ENCODE assay signal across 16 cellular contexts in the genomic region with DNA sequence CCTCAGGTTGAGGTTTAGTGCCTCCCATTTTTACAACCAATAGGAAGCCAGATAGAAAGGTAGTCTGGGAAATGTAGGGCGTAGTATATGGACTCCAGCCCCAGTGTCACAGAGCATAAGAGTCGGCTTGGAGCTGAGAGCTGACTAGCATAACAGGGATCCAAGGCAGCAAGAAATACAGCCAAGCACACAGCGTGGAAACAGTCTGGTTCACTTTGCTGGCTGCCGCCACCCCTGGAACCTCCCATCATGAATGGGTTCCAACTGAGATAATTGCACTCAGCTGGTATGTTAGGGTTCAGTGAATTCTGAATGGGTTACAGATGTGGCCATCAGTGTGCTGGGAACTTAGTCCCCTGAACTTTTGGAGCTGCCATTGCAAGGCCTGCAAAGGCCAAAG.
DNase-seq lines count a peak whose midpoint lies in the region; ATAC-seq and TF ChIP-seq lines count a peak whose summit lies in the region.
"Had no signal": no experiment of that assay in that cellular context is flagged by ENCODE, and none has a peak within 500 bp of the region (broad histone marks: within the 10 kb centered on the region; RNA-seq: fewer than 3 reads in every experiment).

No MANE protein-coding gene starts in this region.

- peaks cover 18% of the 10 kb centered on the region for H3K36me3 Mint-ChIP-seq in endodermal cell (ENCODE audit: low read depth)
- H3K36me3 Mint-ChIP-seq in activated CD4-positive, alpha-beta T cell treated with anti-CD3 and anti-CD28 coated beads, Interleukin-2, amount 10 ng/mL, durations not matched to agents 24 days and 14 days (ENCODE audit: low read depth) = peaks cover 23% of the 10 kb centered on the region

- no peaks in the 10 kb centered on the region for H3K27me3 Mint-ChIP-seq in endodermal cell (ENCODE audit: insufficient read depth)
- no peaks in the 10 kb centered on the region for H3K27me3 Mint-ChIP-seq in activated CD4-positive, alpha-beta T cell treated with anti-CD3 and anti-CD28 coated beads, Interleukin-2, amount 10 ng/mL, durations not matched to agents 24 days and 14 days
- H3K27me3 Mint-ChIP-seq: activated CD4-positive, alpha-beta memory T cell treated with anti-CD3 and anti-CD28 coated beads for 36 hours had no signal

- H3K79me2 ChIP-seq in PC-3 (ENCODE audit: low read length) = no peaks in the 10 kb centered on the region

- DNase-seq in AG20443 (ENCODE audit: low spot score) (peak; percentile 51), endodermal cell (peak; percentile 52), mucosa of descending colon (no peak), GDM1 (lab: John Stamatoyannopoulos, UW) (no peak), PC-3 (no peak)
- no peak for DNase-seq in activated CD4-positive, alpha-beta T cell treated with anti-CD3 and anti-CD28 coated beads, Interleukin-2, amount 10 ng/mL, durations not matched to agents 24 days and 14 days
- DNase-seq: activated CD4-positive, alpha-beta memory T cell treated with anti-CD3 and anti-CD28 coated beads for 36 hours; DMS79; immature natural killer cell; SK-N-SH had no signal

- CTCF ChIA-PET in HEK293 (lab: Yijun Ruan, JAX) = interaction anchor here (0.6 to 12.4 kb wide), 6 partner anchors 28 to 672 kb away, joined by 3 to 162 read pairs (median 4); no protein-coding TSS in a partner anchor
- CTCF ChIA-PET in PC-3 (lab: Charles Lee) = no interaction called here

- no peak overlapping the region for H3K4me3 ChIP-seq in HEK293 (ENCODE audit: low read depth, low read length)
- no peak overlapping the region for H3K4me3 ChIP-seq in endodermal cell (ENCODE audit: low read length)
- no peak overlapping the region for H3K4me3 ChIP-seq in mucosa of descending colon
- H3K4me3 ChIP-seq in PC-3 (ENCODE audit: low read length) = no peak overlapping the region
- H3K4me3 ChIP-seq: ascending aorta, BLaER1 had no signal

- no peaks in the 10 kb centered on the region for H3K27me3 ChIP-seq in endodermal cell (ENCODE audit: control insufficient read depth, insufficient read depth, low read length, poor library complexity, severe bottlenecking)
- H3K27me3 ChIP-seq in PC-3 (ENCODE audit: low read length) = no peaks in the 10 kb centered on the region
- H3K27me3 ChIP-seq: ascending aorta, BLaER1 had no signal

- intact Hi-C loops in mucosa of descending colon (cut with DNase I, micrococcal nuclease) = no loop called here
- intact Hi-C loops in PC-3 (cut with micrococcal nuclease) = loop anchor here (5.0 kb wide), 1 partner anchor 146 kb away; no protein-coding TSS in a partner anchor
- intact Hi-C loops in activated CD4-positive, alpha-beta T cell treated with anti-CD3 and anti-CD28 coated beads, Interleukin-2, amount 10 ng/mL, durations not matched to agents 24 days and 14 days (cut with micrococcal nuclease) = loop anchor here (5.0 to 10.0 kb wide), 2 partner anchors 81 to 894 kb away; no protein-coding TSS in a partner anchor

- peaks cover 41% of the 10 kb centered on the region for H3K4me1 Mint-ChIP-seq in endodermal cell
- peaks cover 27% of the 10 kb centered on the region for H3K4me1 Mint-ChIP-seq in activated CD4-positive, alpha-beta T cell treated with anti-CD3 and anti-CD28 coated beads, Interleukin-2, amount 10 ng/mL, durations not matched to agents 24 days and 14 days

- 94 to 95% methylated on average over 4 of the region's 4 CpGs for WGBS in endodermal cell (ENCODE audit: insufficient coverage in 1 of 2, insufficient read length in 1 of 2), 2 experiments

- H3K4me1 ChIP-seq in HEK293 (ENCODE audit: control insufficient read depth, insufficient read depth, low read length) = no peaks in the 10 kb centered on the region
- peaks cover 3% of the 10 kb centered on the region for H3K4me1 ChIP-seq in endodermal cell (ENCODE audit: control insufficient read depth, insufficient read depth, low read length)
- H3K4me1 ChIP-seq in mucosa of descending colon (ENCODE audit: low read depth) = peaks cover 4% of the 10 kb centered on the region
- no peaks in the 10 kb centered on the region for H3K4me1 ChIP-seq in PC-3 (ENCODE audit: insufficient read depth, low read length)
- H3K4me1 ChIP-seq: ascending aorta had no signal

- no peaks in the 10 kb centered on the region for H3K36me3 ChIP-seq in HEK293 (ENCODE audit: control insufficient read depth in 2 of 2, insufficient read depth in 1 of 2, low read length in 2 of 2)
- H3K36me3 ChIP-seq in endodermal cell (ENCODE audit: control insufficient read depth, insufficient read depth, low read length) = peaks cover 29% of the 10 kb centered on the region
- H3K36me3 ChIP-seq in mucosa of descending colon (ENCODE audit: low read depth) = no peaks in the 10 kb centered on the region
- H3K36me3 ChIP-seq in PC-3 (ENCODE audit: low read depth, low read length) = no peaks in the 10 kb centered on the region; the same call in 1 of the 2 replicates
- H3K36me3 ChIP-seq: ascending aorta had no signal

- H3K9ac ChIP-seq in endodermal cell (ENCODE audit: extremely low read depth, low read length, poor library complexity, severe bottlenecking) = no peak overlapping the region
- H3K9ac ChIP-seq in PC-3 (ENCODE audit: low read length) = no peak overlapping the region
- H3K9ac ChIP-seq: BLaER1, SK-N-SH had no signal

- no peaks in the 10 kb centered on the region for H4K20me1 ChIP-seq in PC-3 (ENCODE audit: low read length)
- H4K20me1 ChIP-seq: BLaER1 had no signal

- no peak for TF ChIP-seq CTCF in HEK293 (tag by site-specific recombination; IDR thresholded peaks at IDR 0.05)
- TF ChIP-seq CTCF in endodermal cell (conservative IDR thresholded peaks at IDR 0.05) = no peak
- no peak for TF ChIP-seq CTCF in mucosa of descending colon (IDR thresholded peaks at IDR 0.05)
- TF ChIP-seq CTCF in PC-3 (conservative IDR thresholded peaks at IDR 0.05; ENCODE audit: low read depth, low read length) = no peak

- H3F3A ChIP-seq in PC-3 (ENCODE audit: low read length, unreplicated experiment) = no peaks in the 10 kb centered on the region

- no peak overlapping the region for H2AFZ ChIP-seq in PC-3 (ENCODE audit: low read length)

- no peak overlapping the region for H3K27ac Mint-ChIP-seq in endodermal cell
- no peak overlapping the region for H3K27ac Mint-ChIP-seq in activated CD4-positive, alpha-beta T cell treated with anti-CD3 and anti-CD28 coated beads, Interleukin-2, amount 10 ng/mL, durations not matched to agents 24 days and 14 days
- H3K27ac Mint-ChIP-seq: activated CD4-positive, alpha-beta memory T cell treated with anti-CD3 and anti-CD28 coated beads for 36 hours; activated T-helper 1 cell treated with anti-CD3 and anti-CD28 coated beads, Interleukin-12 subunit alpha, Interleukin-12 subunit beta, Interleukin-2, Interleukin-4 antibody, amounts not matched to agents 30 ng/mL and 10 ng/mL and 1 ng/mL, durations not matched to agents 14 hours and 24 hours and 36 hours had no signal

- no peak overlapping the region for H3K4me3 Mint-ChIP-seq in endodermal cell
- H3K4me3 Mint-ChIP-seq in activated CD4-positive, alpha-beta T cell treated with anti-CD3 and anti-CD28 coated beads, Interleukin-2, amount 10 ng/mL, durations not matched to agents 24 days and 14 days = no peak overlapping the region
- H3K4me3 Mint-ChIP-seq: activated CD4-positive, alpha-beta memory T cell treated with anti-CD3 and anti-CD28 coated beads for 36 hours; activated T-helper 1 cell treated with anti-CD3 and anti-CD28 coated beads, Interleukin-12 subunit alpha, Interleukin-12 subunit beta, Interleukin-2, Interleukin-4 antibody, amounts not matched to agents 30 ng/mL and 10 ng/mL and 1 ng/mL, durations not matched to agents 14 hours and 24 hours and 36 hours; immature natural killer cell had no signal

- BruUV-seq in PC-3 (replicated peaks; lab: Mats Ljungman, UMichigan) = no TSS peak

- H3K9me3 ChIP-seq in HEK293 (ENCODE audit: control insufficient read depth, insufficient read depth, low read depth, low read length) = no peaks in the 10 kb centered on the region
- H3K9me3 ChIP-seq in endodermal cell (ENCODE audit: control insufficient read depth, low read length) = no peaks in the 10 kb centered on the region
- H3K9me3 ChIP-seq in mucosa of descending colon = no peaks in the 10 kb centered on the region
- no peaks in the 10 kb centered on the region for H3K9me3 ChIP-seq in PC-3 (ENCODE audit: low read length)
- H3K9me3 ChIP-seq: ascending aorta, BLaER1, SK-N-SH had no signal

- H3K9me2 ChIP-seq in PC-3 (replicated peaks; ENCODE audit: low read length) = no peaks in the 10 kb centered on the region
- H3K9me2 ChIP-seq: SK-N-SH had no signal

- POLR2A ChIA-PET in HEK293 (lab: Yijun Ruan, JAX) = no interaction called here
- POLR2A ChIA-PET in PC-3 (lab: Charles Lee; ENCODE audit: unreplicated experiment) = no interaction called here

- ATAC-seq in mucosa of descending colon = peak; percentile 39
- ATAC-seq in PC-3 = no peak
- ATAC-seq in HG02588 (IDR thresholded peaks at IDR 0.05; ENCODE audit: unreplicated experiment) = no peak

- H3K27ac ChIP-seq in HEK293 (ENCODE audit: extremely low read depth, low read depth, low read length) (no peak overlapping the region), endodermal cell (ENCODE audit: low read depth, low read length) (no peak overlapping the region), PC-3 (ENCODE audit: low read length) (no peak overlapping the region)
- H3K27ac ChIP-seq: ascending aorta, BLaER1, HL-60 had no signal

- H3K4me2 ChIP-seq in PC-3 (ENCODE audit: low read length) = no peak overlapping the region
- H3K4me2 ChIP-seq: BLaER1, SK-N-SH had no signal

- H3K9me3 Mint-ChIP-seq in endodermal cell = no peaks in the 10 kb centered on the region
- H3K9me3 Mint-ChIP-seq in activated CD4-positive, alpha-beta T cell treated with anti-CD3 and anti-CD28 coated beads, Interleukin-2, amount 10 ng/mL, durations not matched to agents 24 days and 14 days = no peaks in the 10 kb centered on the region
- H3K9me3 Mint-ChIP-seq: activated CD4-positive, alpha-beta memory T cell treated with anti-CD3 and anti-CD28 coated beads for 36 hours; activated T-helper 1 cell treated with anti-CD3 and anti-CD28 coated beads, Interleukin-12 subunit alpha, Interleukin-12 subunit beta, Interleukin-2, Interleukin-4 antibody, amounts not matched to agents 30 ng/mL and 10 ng/mL and 1 ng/mL, durations not matched to agents 14 hours and 24 hours and 36 hours; immature natural killer cell had no signal

TF ChIP-seq in HEK293, 187 proteins besides CTCF, POLR2A, EP300 and RAD21:
- peak; percentile 93 for TF ChIP-seq ZIC2 (tag by site-specific recombination; IDR thresholded peaks at IDR 0.05)
- no peak for TF ChIP-seq ZNF416 (tag by site-specific recombination; IDR thresholded peaks at IDR 0.05)
- no peak for TF ChIP-seq ZSCAN23 (tag by site-specific recombination; IDR thresholded peaks at IDR 0.05)
- no peak for TF ChIP-seq ZNF248 (tag by site-specific recombination; IDR thresholded peaks at IDR 0.05)
- TF ChIP-seq ZBTB8A (tag by site-specific recombination; IDR thresholded peaks at IDR 0.05) = 0 out of 2 replicates have a peak, but pooled peaks have one; percentile 21
- no peak for TF ChIP-seq MEIS1 (CRISPR knock-in tag; IDR thresholded peaks at IDR 0.05; ENCODE audit: borderline replicate concordance)
- no peak for TF ChIP-seq ZNF121 (tag by site-specific recombination; IDR thresholded peaks at IDR 0.05)

Comparison
In these comparisons a context has a peak if more than half of its experiments do, and no peak if none do; other contexts are left out.
1. DNase-seq: peak in AG20443 (single experiment) and endodermal cell (single experiment); none in mucosa of descending colon (0 of 3), GDM1 (single experiment), PC-3 (single experiment) and activated CD4-positive, alpha-beta T cell treated with anti-CD3 and anti-CD28 coated beads, Interleukin-2, amount 10 ng/mL, durations not matched to agents 24 days and 14 days (single experiment).
2. intact Hi-C loops: an anchor here in PC-3 (5.0 kb wide) and activated CD4-positive, alpha-beta T cell treated with anti-CD3 and anti-CD28 coated beads, Interleukin-2, amount 10 ng/mL, durations not matched to agents 24 days and 14 days (5.0 to 10.0 kb wide); none called in mucosa of descending colon.